Comparison of ENCODE assay signal across 20 cellular contexts in genomic region chr1:31856140-31856539, GRCh38. TPM values are rescaled to one million over a fixed set of nuclear protein-coding genes. Genes with fewer than 3 reads are reported as not detected.
DNase-seq lines count a peak whose midpoint lies in the region; ATAC-seq, FAIRE-seq and TF ChIP-seq lines count a peak whose summit lies in the region.
"Had no signal": no experiment of that assay in that cellular context is flagged by ENCODE, and none has a peak within 500 bp of the region (broad histone marks: within the 10 kb centered on the region; RNA-seq: fewer than 3 reads in every experiment).

No MANE protein-coding gene starts in this region.

- WGBS in SK-N-SH (ENCODE audit: low lambda C conversion rate) = 87% methylated on average over 6 of the region's 6 CpGs
- 75% methylated on average over 6 of the region's 6 CpGs for WGBS in K562 (ENCODE audit: insufficient coverage, low coverage, missing lambda C conversion rate)

- H4K20me1 ChIP-seq in SK-N-SH (ENCODE audit: insufficient read depth) (no peaks in the 10 kb centered on the region), K562 (replicated peaks; ENCODE audit: control insufficient read depth, insufficient read depth, low read length) (no peaks in the 10 kb centered on the region), osteoblast (ENCODE audit: insufficient read depth, low read length) (no peaks in the 10 kb centered on the region)

- H3K27me3 ChIP-seq in SK-N-SH (ENCODE audit: insufficient read depth) (no peaks in the 10 kb centered on the region), K562 (ENCODE audit: control insufficient read depth in 2 of 2, insufficient read depth in 2 of 2, low read length in 2 of 2) (no peaks in the 10 kb centered on the region; a peak in 1 of 5 replicates), osteoblast (ENCODE audit: insufficient read depth, low read length) (no peaks in the 10 kb centered on the region), breast epithelium (no peaks in the 10 kb centered on the region)
- H3K27me3 ChIP-seq: Peyer's patch had no signal

- H3K36me3 ChIP-seq in SK-N-SH (replicated peaks in 1 of 2; ENCODE audit: control insufficient read depth in 1 of 2, insufficient read depth in 2 of 2, low read length in 1 of 2) (no peaks in the 10 kb centered on the region), K562 (ENCODE audit: control insufficient read depth, insufficient read depth, low read length) (no peaks in the 10 kb centered on the region), osteoblast (ENCODE audit: insufficient read depth, low read length) (no peaks in the 10 kb centered on the region), breast epithelium (no peaks in the 10 kb centered on the region)
- H3K36me3 ChIP-seq: Peyer's patch had no signal

- H3F3A ChIP-seq in SK-N-SH (replicated peaks; ENCODE audit: insufficient read depth) = no peaks in the 10 kb centered on the region

- TF ChIP-seq POLR2A in K562 (conservative IDR thresholded peaks at IDR 0.05) (no peak), breast epithelium (IDR thresholded peaks at IDR 0.05) (no peak)

- H3K4me3 ChIP-seq in SK-N-SH (ENCODE audit: low read depth in 2 of 2, low read length in 1 of 2) = no peak overlapping the region
- no peak overlapping the region for H3K4me3 ChIP-seq in K562
- no peak overlapping the region for H3K4me3 ChIP-seq in osteoblast (ENCODE audit: insufficient read depth, low read length)
- no peak overlapping the region for H3K4me3 ChIP-seq in breast epithelium
- H3K4me3 ChIP-seq: HAP-1, Peyer's patch, SK-N-MC had no signal

- H3K9me2 ChIP-seq in SK-N-SH = no peaks in the 10 kb centered on the region

- no peaks in the 10 kb centered on the region for H3K9me1 ChIP-seq in K562 (ENCODE audit: control insufficient read depth, insufficient read depth, low read length)

- TF ChIP-seq RAD21 in SK-N-SH (IDR thresholded peaks at IDR 0.05; ENCODE audit: low read length) (no peak), K562 (CRISPR knock-in tag; conservative IDR thresholded peaks at IDR 0.05 in 1 of 2, IDR thresholded peaks at IDR 0.05 in 1 of 2) (no peak)

- in situ Hi-C loops in K562 (cut with MboI) = no loop called here

- BruUV-seq in K562 (replicated peaks; lab: Mats Ljungman, UMichigan) = no TSS peak

- H2AFZ ChIP-seq in SK-N-SH (ENCODE audit: low read depth) = peak overlapping the region; percentile 90
- H2AFZ ChIP-seq in K562 (ENCODE audit: low read depth, low read length) = peak overlapping the region; percentile 92
- H2AFZ ChIP-seq in osteoblast (ENCODE audit: low read length) = peak overlapping the region; percentile 89

- TF ChIP-seq CTCF in SK-N-SH (IDR thresholded peaks at IDR 0.05) = no peak
- TF ChIP-seq CTCF in K562 (IDR thresholded peaks at IDR 0.05 in 2 of 3, conservative IDR thresholded peaks at IDR 0.05 in 1 of 3; ENCODE audit: insufficient read depth in 2 of 3, low read depth in 1 of 3, low read length in 3 of 3) = no peak
- TF ChIP-seq CTCF in osteoblast (IDR thresholded peaks at IDR 0.05; ENCODE audit: extremely low read depth, low read depth, low read length) = no peak
- no peak for TF ChIP-seq CTCF in breast epithelium (IDR thresholded peaks at IDR 0.05)

- H3K27ac ChIP-seq in SK-N-SH (ENCODE audit: low read depth in 2 of 2, low read length in 1 of 2) = no peak overlapping the region
- no peak overlapping the region for H3K27ac ChIP-seq in K562 (ENCODE audit: extremely low read depth, low read depth, low read length)
- H3K27ac ChIP-seq in osteoblast (ENCODE audit: low read depth, low read length) = no peak overlapping the region
- H3K27ac ChIP-seq in breast epithelium = no peak overlapping the region
- H3K27ac ChIP-seq: Peyer's patch, SK-N-MC had no signal

- H3K9ac ChIP-seq in SK-N-SH (no peak overlapping the region), K562 (ENCODE audit: insufficient read depth in 1 of 2, low read depth in 2 of 2, low read length in 2 of 2) (no peak overlapping the region)

- DNase-seq in SK-N-SH (no peak), K562 (ENCODE audit: extremely low read depth in 1 of 4, low spot score in 3 of 4) (no peak), osteoblast (ENCODE audit: insufficient read length, low spot score, missing footprints) (no peak), breast epithelium (ENCODE audit: low spot score in 2 of 2) (no peak), SW 1271 (lab: John Stamatoyannopoulos, UW) (no peak)
- DNase-seq: 8988T, DND-41, GOT3, NCI-H1048, NCI-H1417, NCI-H1694, NCI-H2227 treated with DMSO at 0.1 percent for 48 hours, Peyer's patch, SHP77 treated with DMSO at 0.1 percent for 48 hours had no signal

- CTCF ChIA-PET in SK-N-SH (lab: Yijun Ruan, JAX) (no interaction called here), K562 (lab: Yijun Ruan, JAX; ENCODE audit: low intra/inter-chr PET ratio) (no interaction called here)

- ATAC-seq in SK-N-SH treated with all-trans-retinoic acid at 6 μM for 48 hours (no peak), K562 (no peak), GM21576 (IDR thresholded peaks at IDR 0.05; ENCODE audit: unreplicated experiment) (no peak)

- H3K4me1 ChIP-seq in SK-N-SH (ENCODE audit: control insufficient read depth in 1 of 2, insufficient read depth in 2 of 2, low read depth in 1 of 2, low read length in 1 of 2) = no peaks in the 10 kb centered on the region
- H3K4me1 ChIP-seq in K562 (replicated peaks in 1 of 2; ENCODE audit: control insufficient read depth in 2 of 2, insufficient read depth in 2 of 2, low read length in 2 of 2) = peaks cover 0 to 10% of the 10 kb centered on the region in 2 experiments; a peak in 3 of 5 replicates
- peaks cover 9% of the 10 kb centered on the region for H3K4me1 ChIP-seq in osteoblast (ENCODE audit: insufficient read depth, low read length)
- no peaks in the 10 kb centered on the region for H3K4me1 ChIP-seq in breast epithelium
- H3K4me1 ChIP-seq: Peyer's patch had no signal

- FAIRE-seq in K562 (lab: Jason Lieb, UNC) = no peak
- FAIRE-seq: GM12892 had no signal

- intact Hi-C loops in K562 (cut with micrococcal nuclease) = no loop called here
- intact Hi-C loops in breast epithelium (cut with DNase I; ENCODE audit: low total_unique reads) = no loop called here

- no peaks in the 10 kb centered on the region for H3K9me3 ChIP-seq in SK-N-SH
- no peaks in the 10 kb centered on the region for H3K9me3 ChIP-seq in K562 (replicated peaks; ENCODE audit: control insufficient read depth, insufficient read depth, low read depth, low read length)
- no peaks in the 10 kb centered on the region for H3K9me3 ChIP-seq in osteoblast (ENCODE audit: low read depth, low read length)
- no peaks in the 10 kb centered on the region for H3K9me3 ChIP-seq in breast epithelium
- H3K9me3 ChIP-seq: Peyer's patch had no signal

- POLR2A ChIA-PET in SK-N-SH (lab: Yijun Ruan, JAX) (no interaction called here), K562 (lab: Yijun Ruan, JAX) (interaction anchor here (1.5 kb wide), 1 partner anchor 12 kb away, joined by 4 read pairs; no protein-coding TSS in a partner anchor)

- H3K79me2 ChIP-seq in SK-N-SH (ENCODE audit: insufficient read depth) (no peaks in the 10 kb centered on the region), K562 (ENCODE audit: control insufficient read depth, insufficient read depth, low read length) (no peaks in the 10 kb centered on the region), osteoblast (ENCODE audit: insufficient read depth, low read length) (no peaks in the 10 kb centered on the region)

- H3K4me2 ChIP-seq in SK-N-SH (no peak overlapping the region), K562 (ENCODE audit: insufficient read depth, low read length) (no peak overlapping the region), osteoblast (ENCODE audit: insufficient read depth, low read length) (no peak overlapping the region)

- no peak for TF ChIP-seq EP300 in SK-N-SH (IDR thresholded peaks at IDR 0.05; ENCODE audit: borderline replicate concordance in 1 of 2, low read depth in 1 of 2, low read length in 1 of 2)
- no peak for TF ChIP-seq EP300 in K562 (IDR thresholded peaks at IDR 0.05; ENCODE audit: low read length)

TF ChIP-seq in SK-N-SH, 30 proteins besides CTCF, POLR2A, EP300 and RAD21 (continues in another document):
- TF ChIP-seq FOXJ3 (CRISPR knock-in tag; IDR thresholded peaks at IDR 0.05) = no peak

TF ChIP-seq in K562, 482 proteins besides CTCF, POLR2A, EP300 and RAD21 (continues in another document):
- TF ChIP-seq SMARCA5 (IDR thresholded peaks at IDR 0.05) (peak; percentile 63; the same call in 1 of the 2 replicates), HDAC1 (IDR thresholded peaks at IDR 0.05) (peak in 1 of 2 experiments; percentile 43; a peak in 1 of 4 replicates), KDM1A (IDR thresholded peaks at IDR 0.05) (peak in 1 of 2 experiments; percentile 40; a peak in 2 of 4 replicates), BCOR (IDR thresholded peaks at IDR 0.05) (peak; percentile 93), RBM25 (IDR thresholded peaks at IDR 0.05; ENCODE audit: low read depth, low read length, severe bottlenecking) (peak; percentile 69)

RNA-seq across cellular contexts. Expression of gene SPOCD1, which starts 40.3 kb away (rescaled TPM):
- polyA plus RNA-seq in SK-N-SH (2012; rRNA removed) (10.7 and 12.5 TPM in 2 replicates), K562 (2011; rRNA removed) (0.39 and 0.63 TPM in 2 replicates), K562 (2014; fragmentation: Illumina TruSeq; extraction: Trizol) (0.19 and 0.42 TPM in 2 replicates), K562 (2014; fragmentation: Nextera tagmentation; extraction: Ambion mirVana) (under 1 TPM in 1 of 2 experiments, not detected in 1; 0.03 TPM), K562 (2014; rRNA removed) (0.25 and 0.46 TPM in 2 replicates)
- polyA plus RNA-seq in SK-N-SH (2012; cell fraction: cytosol; rRNA removed) = 3.8 and 5.7 TPM in 2 replicates
- polyA plus RNA-seq in SK-N-SH (2012; cell fraction: nucleus; rRNA removed) = 42.6 and 46.9 TPM in 2 replicates
- 1.5 and 3.2 TPM in 2 replicates for total RNA-seq in K562 (2011; cell fraction: chromatin; rRNA removed; ENCODE audit: low replicate concordance)
- 2.8 and 3.0 TPM in 2 replicates for total RNA-seq in K562 (2011; cell fraction: nucleolus; rRNA removed)
- 3.4 and 4.1 TPM in 2 replicates for total RNA-seq in K562 (2011; cell fraction: nucleoplasm; rRNA removed)
- total RNA-seq in K562 (2014; rRNA removed) (0.20 and 0.27 TPM in 2 replicates), K562 (2014; rRNA removed; fragmentation: Illumina TruSeq; extraction: Trizol) (0.16 and 0.36 TPM in 2 replicates), K562 (2015; rRNA removed; fragmentation: Illumina TruSeq; extraction: Trizol) (0.23 and 0.25 TPM in 2 replicates), K562 (2021) (0.22 and 0.71 TPM in 2 replicates), osteoblast (58.6 and 67.8 TPM in 2 replicates), breast epithelium (10 to 100 TPM in 1 of 3 donors, 1 to 10 TPM in 1, under 1 TPM in 1; 0.15 to 11.1 (median 1.1) TPM)
- polyA plus RNA-seq in K562 (2011; cell fraction: cytosol; rRNA removed) = 0.31 and 0.60 TPM in 2 replicates
- polyA plus RNA-seq in K562 (2011; cell fraction: nucleus; rRNA removed) = 1.6 and 2.8 TPM in 2 replicates
- 0.17 and 1.2 TPM in 2 replicates for polyA plus RNA-seq in K562 (2012)
- polyA minus RNA-seq in K562 (2011; rRNA and poly(A)+ RNA removed) = 0.21 and 0.67 TPM in 2 replicates
- polyA minus RNA-seq in K562 (2011; cell fraction: cytosol; rRNA and poly(A)+ RNA removed) = 0.38 TPM in 1 of 2 replicates, not detected in the other
- 1.00 and 1.9 TPM in 2 replicates for polyA minus RNA-seq in K562 (2011; cell fraction: nucleus; rRNA and poly(A)+ RNA removed)
- polyA plus RNA-seq: IgD-negative memory B cell had no signal
